8 cellular contexts compared by ENCODE assay signal in the genomic region with DNA sequence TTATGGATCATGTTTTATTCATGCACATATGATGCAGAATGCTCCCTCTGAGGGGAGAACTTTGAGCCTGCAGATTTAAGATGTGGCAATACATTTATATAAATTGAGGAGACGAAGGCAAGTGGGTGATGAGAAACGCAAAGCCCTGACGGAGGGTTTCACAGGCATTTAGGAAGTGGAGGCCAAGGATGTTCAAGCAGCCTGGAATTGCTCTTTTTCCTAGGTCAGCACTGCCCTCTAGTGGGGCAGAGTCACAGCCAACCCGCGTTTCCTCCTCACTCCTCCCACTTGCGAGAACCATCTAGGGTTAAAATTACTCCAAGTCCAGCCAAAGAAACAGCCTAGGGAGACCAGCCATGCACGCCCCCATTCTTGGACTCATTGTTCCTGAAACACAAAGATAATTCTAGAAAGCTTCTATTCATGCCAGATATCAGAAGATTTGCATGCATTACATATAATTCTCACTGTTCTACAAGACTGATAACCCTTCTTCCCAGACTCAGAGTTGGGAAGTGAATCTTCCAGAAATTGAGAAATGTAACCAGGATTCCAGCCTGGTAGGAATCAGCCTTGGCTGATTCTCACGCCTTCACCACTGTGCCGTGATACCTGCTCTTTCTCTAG.
DNase-seq lines count a peak whose midpoint lies in the region; ATAC-seq and TF ChIP-seq lines count a peak whose summit lies in the region.

No MANE protein-coding gene starts in this region.

- DNase-seq in NCI-H2107 treated with DMSO at 0.1 percent for 48 hours (lab: John Stamatoyannopoulos, UW; ENCODE audit: unreplicated experiment): peak; percentile 49
- DNase-seq in NCI-H2107 (lab: John Stamatoyannopoulos, UW): no peak
- peak; percentile 49 for DNase-seq in NOMO-1 treated with dmso at 0.1 percent for 144 hours (lab: John Stamatoyannopoulos, UW; ENCODE audit: unreplicated experiment)
- peak; percentile 73 to 75 for DNase-seq in activated T-cell treated with anti-CD3 and anti-CD28 coated beads, Interleukin-2, amount 50 U/mL, for 48 hours
- peak; percentile 56 for DNase-seq in fibroblast of villous mesenchyme (ENCODE audit: low read depth)
- DNase-seq in occipital lobe (lab: John Stamatoyannopoulos, UW): peak; percentile 69

- peak; percentile 70 for TF ChIP-seq CTCF in fibroblast of villous mesenchyme (IDR thresholded peaks at IDR 0.05; ENCODE audit: insufficient read depth, low read depth, low read length)

- ATAC-seq in HG03378 (IDR thresholded peaks at IDR 0.05; ENCODE audit: unreplicated experiment): peak; percentile 64
- ATAC-seq in GM21423 (IDR thresholded peaks at IDR 0.05; ENCODE audit: unreplicated experiment): no peak

- no peak overlapping the region for H3K4me3 ChIP-seq in fibroblast of villous mesenchyme (ENCODE audit: low read depth, low read length)
